In the genomic region with DNA sequence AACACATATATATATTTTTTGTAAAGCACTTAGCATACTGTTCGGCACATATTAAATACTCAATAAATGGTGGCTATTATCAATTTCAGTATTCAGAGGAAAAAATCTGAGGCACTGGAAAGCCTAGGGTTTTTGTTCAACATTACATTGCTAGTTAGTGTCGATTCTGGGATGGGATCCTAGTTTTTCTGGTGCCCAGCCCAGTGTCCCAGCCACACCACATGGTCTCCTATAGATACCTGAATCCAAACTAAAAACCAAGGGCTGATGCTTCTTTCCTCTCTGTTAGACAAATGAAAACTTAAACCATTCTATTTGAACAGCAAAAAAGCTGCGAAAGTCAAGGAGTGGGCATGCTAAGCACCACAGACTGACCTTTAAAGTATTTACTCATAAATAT, we compare ENCODE assay signal across 3 cellular contexts.
"Had no signal": no experiment of that assay in that cellular context is flagged by ENCODE, and none has a peak within 500 bp of the region (broad histone marks: within the 10 kb centered on the region; RNA-seq: fewer than 3 reads in every experiment).

No MANE protein-coding gene starts in this region.

- H3K4me3 ChIP-seq: GM12878 had no signal

- DNase-seq: GDM1, GF-D8 had no signal

- ATAC-seq: GM12878 had no signal
